23 cellular contexts compared by ENCODE assay signal in genomic region chr15:76753771-76754170, GRCh38.
"Had no signal": no experiment of that assay in that cellular context is flagged by ENCODE, and none has a peak within 500 bp of the region (broad histone marks: within the 10 kb centered on the region; RNA-seq: fewer than 3 reads in every experiment).

No MANE protein-coding gene starts in this region.

- H3K27me3 ChIP-seq: dorsolateral prefrontal cortex, esophagus muscularis mucosa, foreskin keratinocyte, gastroesophageal sphincter, heart left ventricle, hepatocyte, left lung, neural progenitor cell, right lobe of liver, suprapubic skin, transverse colon, vagina had no signal

- H3K4me2 ChIP-seq: hepatocyte, neural progenitor cell had no signal

- DNase-seq: dorsolateral prefrontal cortex; effector CD4-positive, alpha-beta T cell; foreskin keratinocyte; heart left ventricle; left cardiac atrium; left lung; mesenchymal stem cell; mucosa of descending colon; naive thymus-derived CD4-positive, alpha-beta T cell; right lobe of liver; small intestine; stimulated activated CD4-positive, alpha-beta T cell treated with anti-CD3 and anti-CD28 coated beads, Interleukin-15, amount 100 ng/mL, for 24 hours; stimulated activated CD4-positive, alpha-beta T cell treated with anti-CD3 and anti-CD28 coated beads, Interleukin-2, amount 100 ng/mL, for 48 hours; stimulated activated naive B cell treated with anti-CD40 and anti-IgM and Interleukin-4, amounts not matched to agents 10 μg/mL and 1 μg/mL and 100 μg/mL, for 72 hours; transverse colon had no signal

- H3K9me3 ChIP-seq: esophagus muscularis mucosa, left lung, mucosa of descending colon, right lobe of liver, suprapubic skin, transverse colon, vagina had no signal

- H3K4me1 ChIP-seq: esophagus muscularis mucosa, foreskin keratinocyte, gastroesophageal sphincter, heart left ventricle, left lung, neural progenitor cell, parathyroid adenoma, right lobe of liver, suprapubic skin, transverse colon, vagina had no signal

- ATAC-seq: foreskin keratinocyte; gastroesophageal sphincter; heart left ventricle; left cardiac atrium; left lung; mucosa of descending colon; naive thymus-derived CD4-positive, alpha-beta T cell; right lobe of liver; stimulated activated naive B cell treated with anti-CD40 and anti-IgM and Interleukin-4, amounts not matched to agents 10 μg/mL and 1 μg/mL and 100 μg/mL, for 72 hours had no signal

- H3K79me2 ChIP-seq: hepatocyte, parathyroid adenoma had no signal

- H3K36me3 ChIP-seq: left lung, neural progenitor cell, right lobe of liver, transverse colon had no signal

- H3K4me3 ChIP-seq: coronary artery, dorsolateral prefrontal cortex, esophagus muscularis mucosa, gastroesophageal sphincter, heart left ventricle, hepatocyte, left lung, mucosa of descending colon, neural progenitor cell, right lobe of liver, suprapubic skin, transverse colon, vagina had no signal

- H3K27ac ChIP-seq: coronary artery, dorsolateral prefrontal cortex, esophagus muscularis mucosa, foreskin keratinocyte, gastroesophageal sphincter, heart left ventricle, hepatocyte, left lung, neural progenitor cell, parathyroid adenoma, right lobe of liver, suprapubic skin, transverse colon, vagina had no signal

- H3K9ac ChIP-seq: neural progenitor cell, parathyroid adenoma had no signal

- H2AFZ ChIP-seq: hepatocyte, neural progenitor cell, parathyroid adenoma had no signal
